Comparison of ENCODE assay signal across 10 cellular contexts in the genomic region with DNA sequence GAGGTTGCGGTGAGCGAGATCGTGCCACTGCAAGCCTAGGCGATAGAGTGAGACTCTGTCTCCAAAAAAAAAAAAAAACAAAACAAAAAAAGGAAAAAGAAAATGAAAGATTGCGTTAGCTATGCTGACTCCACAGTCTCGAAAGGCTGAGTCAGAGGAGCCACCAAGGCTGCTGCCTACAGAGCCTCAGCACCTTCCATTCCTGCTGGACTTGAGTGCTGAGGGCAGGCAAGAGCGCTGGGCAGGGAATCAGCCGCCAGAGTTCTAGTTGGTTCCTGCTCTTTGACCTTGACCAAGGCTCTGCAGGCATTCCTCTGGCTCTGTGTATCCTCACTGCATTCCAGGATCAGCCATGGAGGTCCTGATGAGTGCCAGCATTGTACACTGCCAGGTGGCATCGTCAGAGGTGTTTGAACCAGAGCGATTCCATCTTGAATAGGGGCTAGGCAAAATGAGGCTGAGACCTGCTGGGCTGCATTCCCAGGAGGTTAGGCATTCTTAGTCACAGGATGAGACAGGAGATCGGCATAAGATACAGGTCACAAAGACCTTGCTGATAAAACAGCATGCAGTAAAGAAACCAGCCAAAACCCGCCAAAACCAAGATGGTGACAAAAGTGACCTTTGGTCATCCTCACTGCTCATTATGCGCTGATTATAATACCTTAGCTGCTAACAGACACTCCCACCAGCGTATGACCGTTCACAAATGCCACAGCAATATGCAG. TPM values are rescaled to one million over a fixed set of nuclear protein-coding genes. Genes with fewer than 3 reads are reported as not detected.
DNase-seq lines count a peak whose midpoint lies in the region; ATAC-seq, FAIRE-seq and TF ChIP-seq lines count a peak whose summit lies in the region.
"Had no signal": no experiment of that assay in that cellular context is flagged by ENCODE, and none has a peak within 500 bp of the region (broad histone marks: within the 10 kb centered on the region; RNA-seq: fewer than 3 reads in every experiment).

No MANE protein-coding gene starts in this region.

- peak; percentile 78 for FAIRE-seq in K562 (lab: Jason Lieb, UNC)
- no peak for FAIRE-seq in frontal cortex (lab: Jason Lieb, UNC)

- H3K36me3 ChIP-seq in Caco-2 (ENCODE audit: control insufficient read depth, insufficient read depth, low read length): no peaks in the 10 kb centered on the region; the same call in 1 of the 2 replicates
- no peaks in the 10 kb centered on the region for H3K36me3 ChIP-seq in K562 (ENCODE audit: control insufficient read depth, insufficient read depth, low read length)
- peaks cover 0 to 11% (median 5%) of the 10 kb centered on the region in 4 donors for H3K36me3 ChIP-seq in right lobe of liver

- peak overlapping the region; percentile 68 for H3K27ac Mint-ChIP-seq in Caco-2 (ENCODE audit: unreplicated experiment)

- 39% methylated on average over 14 of the region's 15 CpGs for WGBS in K562 (ENCODE audit: insufficient coverage, low coverage, missing lambda C conversion rate)
- 38% methylated on average over 9 of the region's 15 CpGs for WGBS in right lobe of liver (ENCODE audit: insufficient coverage, low coverage, low lambda C conversion rate, missing lambda C conversion rate)

- no peaks in the 10 kb centered on the region for H3K27me3 ChIP-seq in Caco-2 (replicated peaks; ENCODE audit: control insufficient read depth, insufficient read depth, low read length)
- H3K27me3 ChIP-seq in K562 (ENCODE audit: control insufficient read depth in 2 of 2, insufficient read depth in 2 of 2, low read length in 2 of 2): no peaks in the 10 kb centered on the region
- H3K27me3 ChIP-seq in right lobe of liver: no peaks in the 10 kb centered on the region

- CTCF ChIA-PET in Caco-2 (lab: Charles Lee): interaction anchor here (1.2 kb wide), 1 partner anchor 21 kb away, joined by 3 read pairs; no protein-coding TSS in a partner anchor
- CTCF ChIA-PET in K562 (lab: Yijun Ruan, JAX; ENCODE audit: low intra/inter-chr PET ratio): no interaction called here

- peak overlapping the region; percentile 27 for H3K4me3 Mint-ChIP-seq in Caco-2 (ENCODE audit: unreplicated experiment)

- TF ChIP-seq CTCF in Caco-2 (IDR thresholded peaks at IDR 0.05; ENCODE audit: insufficient read depth in 1 of 2, low read depth in 1 of 2, low read length in 1 of 2, severe bottlenecking in 1 of 2, unreplicated experiment in 1 of 2): no peak
- TF ChIP-seq CTCF in K562 (IDR thresholded peaks at IDR 0.05 in 2 of 3, conservative IDR thresholded peaks at IDR 0.05 in 1 of 3; ENCODE audit: insufficient read depth in 2 of 3, low read depth in 1 of 3, low read length in 3 of 3): no peak
- TF ChIP-seq CTCF in right lobe of liver (IDR thresholded peaks at IDR 0.05): no peak

- H3K4me3 ChIP-seq in Caco-2 (ENCODE audit: low read depth, low read length) (no peak overlapping the region), K562 (no peak overlapping the region), right lobe of liver (no peak overlapping the region)

- H3K4me1 ChIP-seq in Caco-2 (peaks cover 67% of the 10 kb centered on the region), K562 (replicated peaks in 1 of 2; ENCODE audit: control insufficient read depth in 2 of 2, insufficient read depth in 2 of 2, low read length in 2 of 2) (peaks cover 37 to 43% of the 10 kb centered on the region in 2 experiments), right lobe of liver (peaks cover 0 to 35% (median 17%) of the 10 kb centered on the region in 4 donors)

- POLR2A ChIA-PET in Caco-2 (lab: Charles Lee): interaction anchor here (0.6 kb wide), 1 partner anchor 79 kb away, joined by 3 read pairs; no protein-coding TSS in a partner anchor
- POLR2A ChIA-PET in K562 (lab: Yijun Ruan, JAX): interaction anchor here (0.5 to 1.7 kb wide), 6 partner anchors 12 to 194 kb away, joined by 3 to 5 read pairs (median 4); partner anchors contain the start of genes ANPEP and AP3S2

- 0 out of 2 replicates have a peak, but pooled peaks cover under 1% of the 10 kb centered on the region for H3K9me3 ChIP-seq in Caco-2
- H3K9me3 ChIP-seq in K562 (replicated peaks; ENCODE audit: control insufficient read depth, insufficient read depth, low read depth, low read length): no peaks in the 10 kb centered on the region
- no peaks in the 10 kb centered on the region for H3K9me3 ChIP-seq in right lobe of liver

- no peaks in the 10 kb centered on the region for H3K9me3 Mint-ChIP-seq in Caco-2 (ENCODE audit: unreplicated experiment)

- intact Hi-C loops in Caco-2 (cut with micrococcal nuclease; ENCODE audit: unreplicated experiment) (no loop called here), K562 (cut with micrococcal nuclease) (loop anchor here (2.0 kb wide), 1 partner anchor 33 kb away; the partner anchor contains the start of gene ANPEP), right lobe of liver (cut with DNase I) (no loop called here)

- peak overlapping the region; percentile 73 for H3K4me2 ChIP-seq in K562 (ENCODE audit: insufficient read depth, low read length)

- peak overlapping the region; percentile 23 to 45; a peak in 3 of 4 replicates for H3K9ac ChIP-seq in K562 (ENCODE audit: insufficient read depth in 1 of 2, low read depth in 2 of 2, low read length in 2 of 2)

- TF ChIP-seq RAD21 in Ishikawa (IDR thresholded peaks at IDR 0.05; ENCODE audit: low read depth) (no peak), K562 (CRISPR knock-in tag; conservative IDR thresholded peaks at IDR 0.05 in 1 of 2, IDR thresholded peaks at IDR 0.05 in 1 of 2) (peak in 1 of 2 experiments; percentile 37; a peak in 1 of 4 replicates)

- peaks cover 7% of the 10 kb centered on the region for H3K36me3 Mint-ChIP-seq in Caco-2 (ENCODE audit: insufficient read depth, unreplicated experiment)

- peak; percentile 64 for ATAC-seq in K562
- peak; percentile 71 to 86 (median 80) for ATAC-seq in right lobe of liver
- no peak for ATAC-seq in GM18868 (IDR thresholded peaks at IDR 0.05; ENCODE audit: unreplicated experiment)
- ATAC-seq in HG03025 (IDR thresholded peaks at IDR 0.05; ENCODE audit: low FRiP score, unreplicated experiment): no peak

- H3K27me3 Mint-ChIP-seq in Caco-2 (ENCODE audit: insufficient read depth, unreplicated experiment): no peaks in the 10 kb centered on the region

- no peaks in the 10 kb centered on the region for H4K20me1 ChIP-seq in K562 (replicated peaks; ENCODE audit: control insufficient read depth, insufficient read depth, low read length)

- DNase-seq in Caco-2 (peak; percentile 74 to 88), K562 (ENCODE audit: extremely low read depth in 1 of 4, low spot score in 3 of 4) (peak in 1 of 4 experiments; percentile 58), right lobe of liver (peak in 2 of 3 donors; percentile 79 to 85), frontal cortex (ENCODE audit: low spot score in 2 of 2) (no peak), HuH-7 (ENCODE audit: low spot score) (no peak)
- DNase-seq: GF-D8, NCI-H1930 had no signal

- in situ Hi-C loops in K562 (cut with MboI): loop anchor here (10.0 kb wide), 1 partner anchor 453 kb away; the partner anchor contains the start of genes CIB1 and GDPGP1

- H3K4me1 Mint-ChIP-seq in Caco-2 (ENCODE audit: low read depth, unreplicated experiment): peaks cover 27% of the 10 kb centered on the region

- TF ChIP-seq POLR2A in K562 (conservative IDR thresholded peaks at IDR 0.05) (no peak), right lobe of liver (IDR thresholded peaks at IDR 0.05) (no peak)

- no peaks in the 10 kb centered on the region for H3K9me1 ChIP-seq in K562 (ENCODE audit: control insufficient read depth, insufficient read depth, low read length)

- peak overlapping the region; percentile 86 for H2AFZ ChIP-seq in K562 (ENCODE audit: low read depth, low read length)

- BruUV-seq in Caco-2 (replicated peaks; lab: Mats Ljungman, UMichigan) (TSS peak; percentile 66), K562 (replicated peaks; lab: Mats Ljungman, UMichigan) (no TSS peak)

- H3K27ac ChIP-seq in K562 (ENCODE audit: extremely low read depth, low read depth, low read length): peak overlapping the region; percentile 77
- H3K27ac ChIP-seq in right lobe of liver: no peak overlapping the region

- no peaks in the 10 kb centered on the region for H3K79me2 ChIP-seq in K562 (ENCODE audit: control insufficient read depth, insufficient read depth, low read length)

- TF ChIP-seq EP300 in Ishikawa (IDR thresholded peaks at IDR 0.05; ENCODE audit: borderline replicate concordance) (peak; percentile 34; the same call in 1 of the 2 replicates), K562 (IDR thresholded peaks at IDR 0.05; ENCODE audit: low read length) (peak; percentile 19; the same call in 1 of the 2 replicates)

RNA-seq across cellular contexts. Expression of gene MESP2, which starts 5.9 kb away (rescaled TPM):
- total RNA-seq in Caco-2 (2022) (0.32 and 0.70 TPM in 2 replicates), K562 (2014; rRNA removed) (0.82 and 1.1 TPM in 2 replicates), K562 (2014; rRNA removed; fragmentation: Illumina TruSeq; extraction: Trizol) (0.41 and 0.51 TPM in 2 replicates), K562 (2015; rRNA removed; fragmentation: Illumina TruSeq; extraction: Trizol) (0.29 and 0.45 TPM in 2 replicates), K562 (2021) (0.47 and 0.66 TPM in 2 replicates), right lobe of liver (under 1 TPM in 1 of 6 experiments, not detected in 5; 0.12 TPM), frontal cortex (not detected)
- total RNA-seq in K562 (2011; cell fraction: chromatin; rRNA removed; ENCODE audit: low replicate concordance): not detected in 2 replicates
- not detected in 2 replicates for total RNA-seq in K562 (2011; cell fraction: nucleolus; rRNA removed)
- total RNA-seq in K562 (2011; cell fraction: nucleoplasm; rRNA removed): not detected in 2 replicates
- polyA plus RNA-seq in K562 (2011; rRNA removed) (0.08 and 0.14 TPM in 2 replicates), K562 (2014; fragmentation: Illumina TruSeq; extraction: Trizol) (0.55 and 0.70 TPM in 2 replicates), K562 (2014; fragmentation: Nextera tagmentation; extraction: Ambion mirVana) (under 1 TPM; 0.11 to 0.13 TPM), K562 (2014; rRNA removed) (0.37 and 0.47 TPM in 2 replicates)
- 0.18 and 0.22 TPM in 2 replicates for polyA plus RNA-seq in K562 (2011; cell fraction: cytosol; rRNA removed)
- polyA plus RNA-seq in K562 (2011; cell fraction: nucleus; rRNA removed): 0.10 and 0.56 TPM in 2 replicates
- polyA plus RNA-seq in K562 (2012): 0.39 and 0.48 TPM in 2 replicates
- not detected in 2 replicates for polyA minus RNA-seq in K562 (2011; rRNA and poly(A)+ RNA removed)
- not detected in 2 replicates for polyA minus RNA-seq in K562 (2011; cell fraction: cytosol; rRNA and poly(A)+ RNA removed)
- polyA minus RNA-seq in K562 (2011; cell fraction: nucleus; rRNA and poly(A)+ RNA removed): not detected in 2 replicates

RNA-seq across cellular contexts. Expression of gene MESP1, which starts 31.0 kb away (rescaled TPM):
- total RNA-seq in Caco-2 (2022): 1.00 and 2.2 TPM in 2 replicates
- total RNA-seq in K562 (2011; cell fraction: chromatin; rRNA removed; ENCODE audit: low replicate concordance): 0.44 and 0.67 TPM in 2 replicates
- 1.0 and 1.2 TPM in 2 replicates for total RNA-seq in K562 (2011; cell fraction: nucleolus; rRNA removed)
- total RNA-seq in K562 (2011; cell fraction: nucleoplasm; rRNA removed): 0.44 and 0.46 TPM in 2 replicates
- total RNA-seq in K562 (2014; rRNA removed): 0.36 and 1.0 TPM in 2 replicates
- not detected in 2 replicates for total RNA-seq in K562 (2014; rRNA removed; fragmentation: Illumina TruSeq; extraction: Trizol)
- 0.14 and 0.49 TPM in 2 replicates for total RNA-seq in K562 (2015; rRNA removed; fragmentation: Illumina TruSeq; extraction: Trizol)
- total RNA-seq in K562 (2021): 1.1 and 1.6 TPM in 2 replicates
- 0.14 and 0.29 TPM in 2 replicates for polyA plus RNA-seq in K562 (2011; rRNA removed)
- 0.12 and 0.75 TPM in 2 replicates for polyA plus RNA-seq in K562 (2011; cell fraction: cytosol; rRNA removed)
- 0.11 and 0.44 TPM in 2 replicates for polyA plus RNA-seq in K562 (2011; cell fraction: nucleus; rRNA removed)
- 0.68 and 1.4 TPM in 2 replicates for polyA plus RNA-seq in K562 (2012)
- not detected in 2 replicates for polyA plus RNA-seq in K562 (2014; fragmentation: Illumina TruSeq; extraction: Trizol)
- polyA plus RNA-seq in K562 (2014; fragmentation: Nextera tagmentation; extraction: Ambion mirVana): not detected
- polyA plus RNA-seq in K562 (2014; rRNA removed): 0.52 and 0.78 TPM in 2 replicates
- 0.07 and 0.15 TPM in 2 replicates for polyA minus RNA-seq in K562 (2011; rRNA and poly(A)+ RNA removed)
- polyA minus RNA-seq in K562 (2011; cell fraction: cytosol; rRNA and poly(A)+ RNA removed): 2.5 TPM in 1 of 2 replicates, not detected in the other
- polyA minus RNA-seq in K562 (2011; cell fraction: nucleus; rRNA and poly(A)+ RNA removed): 0.33 and 0.54 TPM in 2 replicates
- total RNA-seq in right lobe of liver: 1 to 10 TPM in 5 of 6 experiments, under 1 TPM in 1; 0.86 to 3.0 (median 2.1) TPM
- 2.0 TPM for total RNA-seq in frontal cortex

RNA-seq across cellular contexts. Expression of gene ANPEP, which starts 32.6 kb away (rescaled TPM):
- total RNA-seq in Caco-2 (2022) (1.9 and 3.8 TPM in 2 replicates), K562 (2014; rRNA removed) (1.0 and 1.8 TPM in 2 replicates), K562 (2014; rRNA removed; fragmentation: Illumina TruSeq; extraction: Trizol) (1.1 and 1.3 TPM in 2 replicates), K562 (2015; rRNA removed; fragmentation: Illumina TruSeq; extraction: Trizol) (2.5 and 2.6 TPM in 2 replicates), K562 (2021) (4.8 and 5.7 TPM in 2 replicates), right lobe of liver (100 to 1,000 TPM; 204 to 386 (median 363) TPM), frontal cortex (0.82 TPM)
- 2.9 and 3.1 TPM in 2 replicates for total RNA-seq in K562 (2011; cell fraction: chromatin; rRNA removed; ENCODE audit: low replicate concordance)
- total RNA-seq in K562 (2011; cell fraction: nucleolus; rRNA removed): 1.2 and 1.8 TPM in 2 replicates
- total RNA-seq in K562 (2011; cell fraction: nucleoplasm; rRNA removed): 1.5 and 2.5 TPM in 2 replicates
- polyA plus RNA-seq in K562 (2011; rRNA removed) (0.43 and 2.0 TPM in 2 replicates), K562 (2014; fragmentation: Illumina TruSeq; extraction: Trizol) (4.0 and 4.2 TPM in 2 replicates), K562 (2014; fragmentation: Nextera tagmentation; extraction: Ambion mirVana) (under 1 TPM; 0.23 to 0.27 TPM), K562 (2014; rRNA removed) (4.7 and 8.9 TPM in 2 replicates)
- 0.63 and 1.5 TPM in 2 replicates for polyA plus RNA-seq in K562 (2011; cell fraction: cytosol; rRNA removed)
- polyA plus RNA-seq in K562 (2011; cell fraction: nucleus; rRNA removed): 3.6 and 6.0 TPM in 2 replicates
- 6.6 and 17.5 TPM in 2 replicates for polyA plus RNA-seq in K562 (2012)
- 0.30 and 0.67 TPM in 2 replicates for polyA minus RNA-seq in K562 (2011; rRNA and poly(A)+ RNA removed)
- polyA minus RNA-seq in K562 (2011; cell fraction: cytosol; rRNA and poly(A)+ RNA removed): 0.95 and 3.6 TPM in 2 replicates
- polyA minus RNA-seq in K562 (2011; cell fraction: nucleus; rRNA and poly(A)+ RNA removed): 0.67 and 0.78 TPM in 2 replicates

Comparison
In these comparisons a context has a peak if more than half of its experiments do, and no peak if none do; other contexts are left out.
1. DNase-seq: peak in Caco-2 (2 of 2) and right lobe of liver (2 of 3); none in frontal cortex (0 of 2) and HuH-7 (single experiment).
2. ATAC-seq: peak in K562 (single experiment) and right lobe of liver (4 of 4); none in GM18868 (single experiment) and HG03025 (single experiment).
3. RNA of gene ANPEP, which starts 32.6 kb away (total RNA-seq): 204 to 386 TPM in right lobe of liver; 1.9 to 3.8 TPM in Caco-2, 1.0 to 5.7 TPM in K562 and 0.82 TPM in frontal cortex (single experiment); every median in the first group is over 10 times any median in the second.